Comparison of ENCODE assay signal across 13 cellular contexts in the genomic region with DNA sequence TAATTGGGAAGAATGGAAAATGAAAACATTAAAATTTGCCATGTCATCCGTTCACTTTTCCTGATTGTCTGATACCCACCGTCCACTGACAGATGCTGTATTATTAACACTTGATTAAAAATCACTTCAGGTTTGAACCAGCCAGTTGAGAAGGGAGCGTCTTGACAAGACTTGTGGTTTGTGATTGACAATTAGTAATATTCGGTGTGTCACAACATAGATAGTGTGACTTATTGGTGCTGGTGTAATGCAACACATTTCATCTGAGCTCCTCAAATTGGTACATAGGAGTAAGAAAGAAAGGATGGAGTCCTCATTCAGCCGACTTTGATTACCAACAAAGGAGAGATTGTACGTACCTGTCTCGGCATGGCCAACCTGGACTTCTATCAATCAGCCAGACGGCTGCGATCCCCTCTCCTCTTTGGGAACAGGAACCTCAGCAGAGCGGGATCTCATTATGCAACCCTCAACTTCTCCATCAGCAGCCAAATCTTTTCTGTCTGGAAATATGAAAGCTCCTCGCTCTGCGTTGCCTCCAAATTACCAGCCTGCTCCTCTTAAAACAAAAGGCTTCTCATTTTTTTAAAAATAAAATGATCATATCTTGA.
"Had no signal": no experiment of that assay in that cellular context is flagged by ENCODE, and none has a peak within 500 bp of the region (broad histone marks: within the 10 kb centered on the region; RNA-seq: fewer than 3 reads in every experiment).

No MANE protein-coding gene starts in this region.

- H3K36me3 ChIP-seq: esophagus squamous epithelium, left ventricle myocardium inferior had no signal

- H3K9me3 Mint-ChIP-seq: activated CD4-positive, alpha-beta memory T cell treated with anti-CD3 and anti-CD28 coated beads for 36 hours; activated naive CD4-positive, alpha-beta T cell treated with anti-CD3 and anti-CD28 coated beads for 36 hours; natural killer cell; stimulated activated naive CD8-positive, alpha-beta T cell treated with anti-CD3 and anti-CD28 coated beads, Interleukin-15, Interleukin-2, amounts not matched to agents 100 ng/mL and 50 ng/mL, for 24 hours had no signal

- H3K4me3 ChIP-seq: dorsolateral prefrontal cortex, esophagus squamous epithelium, left ventricle myocardium inferior, skin epidermis had no signal

- H3K9me3 ChIP-seq: esophagus squamous epithelium, left ventricle myocardium inferior had no signal

- ATAC-seq: activated CD4-positive, alpha-beta T cell treated with anti-CD3 and anti-CD28 coated beads for 36 hours; natural killer cell; SK-N-SH treated with all-trans-retinoic acid at 6 μM for 48 hours had no signal

- H3K36me3 Mint-ChIP-seq: activated CD4-positive, alpha-beta memory T cell treated with anti-CD3 and anti-CD28 coated beads for 36 hours; natural killer cell had no signal

- H3K4me1 ChIP-seq: esophagus squamous epithelium, left ventricle myocardium inferior had no signal

- H3K4me1 Mint-ChIP-seq: activated CD4-positive, alpha-beta T cell treated with anti-CD3 and anti-CD28 coated beads for 36 hours; natural killer cell had no signal

- DNase-seq: activated CD4-positive, alpha-beta memory T cell treated with anti-CD3 and anti-CD28 coated beads for 36 hours; activated CD4-positive, alpha-beta T cell treated with anti-CD3 and anti-CD28 coated beads for 36 hours; activated naive CD4-positive, alpha-beta T cell treated with anti-CD3 and anti-CD28 coated beads for 36 hours; esophagus squamous epithelium; hypothalamus; left ventricle myocardium inferior; mesenchymal stem cell; natural killer cell; retina had no signal

- H3K27ac ChIP-seq: dorsolateral prefrontal cortex, esophagus squamous epithelium, left ventricle myocardium inferior, skin epidermis had no signal

- H3K27ac Mint-ChIP-seq: activated CD4-positive, alpha-beta memory T cell treated with anti-CD3 and anti-CD28 coated beads for 36 hours; activated CD4-positive, alpha-beta T cell treated with anti-CD3 and anti-CD28 coated beads for 36 hours; activated naive CD4-positive, alpha-beta T cell treated with anti-CD3 and anti-CD28 coated beads for 36 hours; natural killer cell; stimulated activated naive CD8-positive, alpha-beta T cell treated with anti-CD3 and anti-CD28 coated beads, Interleukin-15, Interleukin-2, amounts not matched to agents 100 ng/mL and 50 ng/mL, for 24 hours had no signal

- H3K4me3 Mint-ChIP-seq: activated CD4-positive, alpha-beta memory T cell treated with anti-CD3 and anti-CD28 coated beads for 36 hours; activated CD4-positive, alpha-beta T cell treated with anti-CD3 and anti-CD28 coated beads for 36 hours; activated naive CD4-positive, alpha-beta T cell treated with anti-CD3 and anti-CD28 coated beads for 36 hours; natural killer cell; stimulated activated naive CD8-positive, alpha-beta T cell treated with anti-CD3 and anti-CD28 coated beads, Interleukin-15, Interleukin-2, amounts not matched to agents 100 ng/mL and 50 ng/mL, for 24 hours had no signal
